8 cellular contexts compared by ENCODE assay signal in the genomic region with DNA sequence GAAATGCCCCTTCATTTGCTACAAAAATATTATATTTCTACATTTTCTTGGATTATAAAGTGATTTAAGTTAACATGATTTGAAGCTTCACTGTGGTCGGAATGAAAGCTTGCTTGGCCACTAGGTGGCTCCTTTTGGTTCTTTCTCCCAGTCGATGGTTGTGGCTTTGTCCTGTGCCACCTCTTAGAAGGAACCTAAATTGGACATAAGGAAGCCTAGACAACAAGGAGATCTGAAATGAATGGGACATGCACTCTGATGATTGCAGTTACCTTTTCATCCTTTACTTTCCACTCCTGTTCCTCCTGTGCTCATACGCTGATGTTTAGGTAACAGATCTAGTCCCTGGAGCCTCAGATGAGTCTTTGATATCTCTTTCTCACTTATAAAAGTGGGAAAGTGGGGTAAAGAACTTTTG. TPM values are rescaled to one million over a fixed set of nuclear protein-coding genes. Genes with fewer than 3 reads are reported as not detected.
DNase-seq lines count a peak whose midpoint lies in the region; ATAC-seq and TF ChIP-seq lines count a peak whose summit lies in the region.

No MANE protein-coding gene starts in this region.

- peak; percentile 66 for ATAC-seq in GM18502 (IDR thresholded peaks at IDR 0.05; ENCODE audit: poor library complexity, unreplicated experiment)
- ATAC-seq in GM19452 (IDR thresholded peaks at IDR 0.05; ENCODE audit: unreplicated experiment) = no peak

- H3K4me3 ChIP-seq in BE2C (ENCODE audit: low read depth, low read length) (no peak overlapping the region), esophagus squamous epithelium (no peak overlapping the region)

- H3K27ac ChIP-seq in esophagus squamous epithelium = no peak overlapping the region

- DNase-seq in BE2C (peak; percentile 19), RPMI7951 (ENCODE audit: low read depth) (peak; percentile 41), esophagus squamous epithelium (lab: John Stamatoyannopoulos, UW) (no peak), SW 1271 (lab: John Stamatoyannopoulos, UW) (no peak), GF-D8 (lab: John Stamatoyannopoulos, UW) (no peak)
- DNase-seq in stimulated activated CD4-positive, alpha-beta T cell treated with anti-CD3 and anti-CD28 coated beads, Interleukin-1b, Interleukin-23, amount 100 ng/mL, for 48 hours = peak; percentile 6

- peak; percentile 87 for TF ChIP-seq CTCF in BE2C (IDR thresholded peaks at IDR 0.05; ENCODE audit: low read depth, low read length)
- TF ChIP-seq CTCF in esophagus squamous epithelium (IDR thresholded peaks at IDR 0.05) = peak in 5 of 6 experiments; percentile 39 to 64 (median 41)

- intact Hi-C loops in esophagus squamous epithelium (cut with DNase I) = no loop called here

- 52 to 59% methylated on average over 3 of the region's 3 CpGs for WGBS in esophagus squamous epithelium, 2 donors

- TF ChIP-seq POLR2A in esophagus squamous epithelium (IDR thresholded peaks at IDR 0.05) = no peak

- H3K9me3 ChIP-seq in BE2C (no peaks in the 10 kb centered on the region), esophagus squamous epithelium (peaks cover 0 to under 1% (median 0%) of the 10 kb centered on the region in 3 donors)

- no peaks in the 10 kb centered on the region for H3K27me3 ChIP-seq in BE2C
- no peaks in the 10 kb centered on the region for H3K27me3 ChIP-seq in esophagus squamous epithelium

- no peaks in the 10 kb centered on the region for H3K36me3 ChIP-seq in BE2C
- H3K36me3 ChIP-seq in esophagus squamous epithelium = no peaks in the 10 kb centered on the region

- H3K4me1 ChIP-seq in BE2C = no peaks in the 10 kb centered on the region
- peaks cover 5 to 59% (median 23%) of the 10 kb centered on the region in 3 donors for H3K4me1 ChIP-seq in esophagus squamous epithelium

RNA-seq across cellular contexts. Expression of a gene that starts 39.2 kb away (rescaled TPM):
- polyA plus RNA-seq in BE2C (2012; ENCODE audit: insufficient read depth, insufficient read length, low read depth) = 42.9 TPM
- total RNA-seq in RPMI7951 (2014; rRNA removed; shearing (Covaris generic)) = 81.4 and 90.0 TPM in 2 replicates
- total RNA-seq in esophagus squamous epithelium = 10 to 100 TPM; 29.0 to 64.1 (median 48.1) TPM

RNA-seq across cellular contexts. Expression of a gene that starts 39.5 kb away (rescaled TPM):
- 16.3 TPM for polyA plus RNA-seq in BE2C (2012; ENCODE audit: insufficient read depth, insufficient read length, low read depth)
- 14.7 and 15.9 TPM in 2 replicates for total RNA-seq in RPMI7951 (2014; rRNA removed; shearing (Covaris generic))
- total RNA-seq in esophagus squamous epithelium = 1 to 10 TPM; 1.2 to 3.9 (median 3.7) TPM

Comparison
In these comparisons a context has a peak if more than half of its experiments do, and no peak if none do; other contexts are left out.
1. DNase-seq: peak in BE2C (single experiment), RPMI7951 (single experiment) and stimulated activated CD4-positive, alpha-beta T cell treated with anti-CD3 and anti-CD28 coated beads, Interleukin-1b, Interleukin-23, amount 100 ng/mL, for 48 hours (single experiment); none in esophagus squamous epithelium (single experiment), SW 1271 (0 of 2) and GF-D8 (single experiment).